In the genomic region with DNA sequence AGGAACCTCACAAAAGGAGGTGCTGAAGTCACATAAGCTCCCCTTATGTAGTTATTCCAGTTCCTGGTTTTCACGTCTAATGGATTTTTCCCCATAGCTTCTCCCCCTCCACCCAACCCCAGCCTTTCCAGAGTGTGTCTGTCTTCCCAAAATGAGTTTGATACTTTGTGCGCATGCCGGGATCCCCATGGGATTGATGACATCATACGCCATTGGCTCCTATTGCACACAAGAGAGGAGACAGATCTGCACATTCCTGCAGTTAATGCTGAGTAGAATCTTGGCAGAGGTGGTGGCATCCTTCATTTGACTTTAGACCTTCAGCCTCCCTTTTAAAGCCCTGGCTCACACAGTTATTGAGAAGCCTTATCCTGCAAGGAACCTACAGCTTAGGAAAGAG, we compare ENCODE assay signal across 10 cellular contexts.
"Had no signal": no experiment of that assay in that cellular context is flagged by ENCODE, and none has a peak within 500 bp of the region (broad histone marks: within the 10 kb centered on the region; RNA-seq: fewer than 3 reads in every experiment).

No MANE protein-coding gene starts in this region.

- H3K4me3 ChIP-seq: lower lobe of right lung, skin epidermis had no signal

- H3K36me3 ChIP-seq: lower lobe of right lung, neutrophil had no signal

- H3K9me3 ChIP-seq: lower lobe of right lung, neutrophil had no signal

- ATAC-seq: activated CD4-positive, CD25-positive, alpha-beta regulatory T cell treated with anti-CD3 and anti-CD28 coated beads, Interleukin-2, amount 50 U/mL, for 24 hours; esophagus mucosa; lower lobe of right lung; naive thymus-derived CD4-positive, alpha-beta T cell had no signal

- DNase-seq: activated T-cell treated with anti-CD3 and anti-CD28 coated beads, Interleukin-2, amount 50 U/mL, for 1 hour; hypothalamus; kidney glomerular epithelial cell; lower lobe of right lung; naive thymus-derived CD4-positive, alpha-beta T cell; T-helper 2 cell had no signal

- H3K27me3 ChIP-seq: neutrophil had no signal

- H3K27ac ChIP-seq: lower lobe of right lung, neutrophil, skin epidermis had no signal
